Comparison of ENCODE assay signal across 8 cellular contexts in the genomic region with DNA sequence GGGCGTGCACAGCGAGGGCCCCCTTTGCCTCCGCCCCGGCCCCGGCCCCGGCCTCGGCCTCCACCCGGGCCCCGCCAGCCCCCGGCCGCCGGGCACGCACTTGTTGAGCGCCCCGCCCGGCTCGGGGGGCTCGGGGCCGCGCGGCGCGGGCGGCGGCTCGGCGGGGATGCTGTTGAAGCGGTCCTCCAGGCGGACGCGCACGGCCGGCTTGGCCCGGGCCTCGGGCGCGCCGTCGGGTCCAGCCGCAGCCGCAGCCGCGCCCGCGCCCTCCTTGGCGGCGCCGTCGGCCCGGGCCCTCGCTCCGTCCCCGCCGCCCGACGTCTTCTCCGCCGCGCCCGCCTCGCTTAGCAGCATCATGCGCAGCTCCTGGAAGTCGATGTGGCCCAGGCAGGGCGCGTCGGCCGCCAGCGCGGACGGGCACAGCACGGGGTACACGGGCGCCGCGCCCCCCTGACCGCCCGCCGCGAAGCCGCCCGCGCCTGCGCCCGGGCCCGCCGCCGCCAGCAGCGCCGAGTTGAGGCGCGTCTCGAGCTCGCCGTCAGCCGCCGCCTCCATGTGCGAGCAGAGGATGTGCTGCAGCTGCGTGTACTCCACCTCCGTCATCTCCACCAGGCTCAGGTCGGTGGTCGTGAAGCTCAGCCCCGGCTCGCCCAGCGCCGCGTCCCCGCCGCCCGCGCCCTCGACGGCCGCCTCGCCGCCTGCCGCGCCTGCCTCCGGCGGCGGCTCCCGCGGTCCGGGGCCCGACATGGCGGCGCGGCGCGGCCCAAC.
DNase-seq lines count a peak whose midpoint lies in the region; TF ChIP-seq lines count a peak whose summit lies in the region.

No MANE protein-coding gene starts in this region.

- peak; percentile 43 for DNase-seq in HEK293T (ENCODE audit: extremely low spot score)
- peak; percentile 60 for DNase-seq in activated naive CD4-positive, alpha-beta T cell treated with anti-CD3 and anti-CD28 coated beads, Interleukin-2, amount 10 ng/mL, durations not matched to agents 7 days and 5 days
- DNase-seq in stimulated activated CD8-positive, alpha-beta memory T cell treated with anti-CD3 and anti-CD28 coated beads, Interleukin-4, amount 100 ng/mL, for 48 hours, result peak; percentile 46
- no peak for DNase-seq in DMS79 (lab: John Stamatoyannopoulos, UW)
- no peak for DNase-seq in KG1 (lab: John Stamatoyannopoulos, UW)

- H3F3A ChIP-seq in OCI-LY1 (ENCODE audit: insufficient read depth, low read length), result no peaks in the 10 kb centered on the region

- CTCF ChIA-PET in HEK293T (lab: Yijun Ruan, JAX), result interaction anchor here (2.7 kb wide), 1 partner anchor 14 kb away, joined by 7 read pairs; no protein-coding TSS in a partner anchor
- CTCF ChIA-PET in activated naive CD4-positive, alpha-beta T cell treated with anti-CD3 and anti-CD28 coated beads, Interleukin-2, amount 10 ng/mL, durations not matched to agents 7 days and 5 days (lab: Charles Lee), result interaction anchor here (0.7 to 1.0 kb wide), 2 partner anchors 89 to 148 kb away, joined by 3 read pairs; no protein-coding TSS in a partner anchor

- peaks cover 5% of the 10 kb centered on the region for H3K79me2 ChIP-seq in OCI-LY1 (ENCODE audit: insufficient read depth, low read length)

- no peaks in the 10 kb centered on the region for H4K20me1 ChIP-seq in OCI-LY1 (ENCODE audit: insufficient read depth, low read length)

- peaks cover 28% of the 10 kb centered on the region for H3K36me3 ChIP-seq in OCI-LY1 (ENCODE audit: insufficient read depth, low read length)

- H3K4me2 ChIP-seq in OCI-LY1 (ENCODE audit: low read length), result peak overlapping the region; percentile 78

- no peaks in the 10 kb centered on the region for H3K9me2 ChIP-seq in OCI-LY1 (ENCODE audit: low read depth, low read length)

- no peaks in the 10 kb centered on the region for H3K9me3 ChIP-seq in OCI-LY1 (ENCODE audit: low read length)
- no peaks in the 10 kb centered on the region for H3K9me3 ChIP-seq in iPS-18c (ENCODE audit: control insufficient read depth, insufficient read depth, low read length)

- no peaks in the 10 kb centered on the region for H3K9me3 Mint-ChIP-seq in activated naive CD4-positive, alpha-beta T cell treated with anti-CD3 and anti-CD28 coated beads, Interleukin-2, amount 10 ng/mL, durations not matched to agents 7 days and 5 days

- H3K27ac Mint-ChIP-seq in activated naive CD4-positive, alpha-beta T cell treated with anti-CD3 and anti-CD28 coated beads, Interleukin-2, amount 10 ng/mL, durations not matched to agents 7 days and 5 days, result no peak overlapping the region

- no peak for TF ChIP-seq CTCF in GM12875 (IDR thresholded peaks at IDR 0.05; ENCODE audit: borderline replicate concordance, insufficient read depth, low read depth, low read length)
- TF ChIP-seq CTCF in OCI-LY1 (IDR thresholded peaks at IDR 0.05; ENCODE audit: low read length), result no peak

- H3K4me3 ChIP-seq in GM12875 (ENCODE audit: low read depth, low read length) (peak overlapping the region; percentile 41), OCI-LY1 (ENCODE audit: low read depth, low read length, poor library complexity, severe bottlenecking) (peak overlapping the region; percentile 69), iPS-18c (ENCODE audit: insufficient read depth, low read depth, low read length) (peak overlapping the region; percentile 57)

- peak overlapping the region; percentile 60 for H3K4me3 Mint-ChIP-seq in activated naive CD4-positive, alpha-beta T cell treated with anti-CD3 and anti-CD28 coated beads, Interleukin-2, amount 10 ng/mL, durations not matched to agents 7 days and 5 days

- H3K4me1 ChIP-seq in OCI-LY1 (ENCODE audit: insufficient read depth, low read length, severe bottlenecking), result peaks cover 26% of the 10 kb centered on the region

- H3K4me1 Mint-ChIP-seq in activated naive CD4-positive, alpha-beta T cell treated with anti-CD3 and anti-CD28 coated beads, Interleukin-2, amount 10 ng/mL, durations not matched to agents 7 days and 5 days, result peaks cover 26% of the 10 kb centered on the region

- H3K27me3 ChIP-seq in OCI-LY1 (ENCODE audit: insufficient read depth, low read length), result no peaks in the 10 kb centered on the region; the same call in 1 of the 2 replicates

- H2AFZ ChIP-seq in OCI-LY1 (ENCODE audit: low read length), result no peak overlapping the region

- H3K9ac ChIP-seq in OCI-LY1 (ENCODE audit: low read length), result peak overlapping the region; percentile 69

- no peak overlapping the region for H3K27ac ChIP-seq in OCI-LY1 (ENCODE audit: low read depth, low read length, poor library complexity, severe bottlenecking)

- POLR2A ChIA-PET in HEK293T (lab: Yijun Ruan, JAX), result interaction anchor here (0.6 to 2.1 kb wide), 8 partner anchors 12 to 77 kb away, joined by 3 to 13 read pairs (median 3); partner anchors contain the start of gene GID8

- H3K36me3 Mint-ChIP-seq in activated naive CD4-positive, alpha-beta T cell treated with anti-CD3 and anti-CD28 coated beads, Interleukin-2, amount 10 ng/mL, durations not matched to agents 7 days and 5 days, result peaks cover 11% of the 10 kb centered on the region

- peaks cover 31% of the 10 kb centered on the region for H3K27me3 Mint-ChIP-seq in activated naive CD4-positive, alpha-beta T cell treated with anti-CD3 and anti-CD28 coated beads, Interleukin-2, amount 10 ng/mL, durations not matched to agents 7 days and 5 days

TF ChIP-seq in HEK293T, 16 proteins besides CTCF, POLR2A, EP300 and RAD21:
- no peak for TF ChIP-seq FOXA1 (IDR thresholded peaks at IDR 0.05)
- no peak for TF ChIP-seq TARDBP (IDR thresholded peaks at IDR 0.05)
- TF ChIP-seq HDGF (IDR thresholded peaks at IDR 0.05; ENCODE audit: borderline replicate concordance), result no peak
- no peak for TF ChIP-seq ZNF384 (IDR thresholded peaks at IDR 0.05)
- no peak for TF ChIP-seq NFRKB (IDR thresholded peaks at IDR 0.05)
- TF ChIP-seq SP1 (IDR thresholded peaks at IDR 0.05), result no peak
- no peak for TF ChIP-seq LEF1 (IDR thresholded peaks at IDR 0.05; ENCODE audit: borderline replicate concordance)
- TF ChIP-seq ARNT (IDR thresholded peaks at IDR 0.05), result 0 out of 2 replicates have a peak, but pooled peaks have one; percentile 2

Comparison
In these comparisons a context has a peak if more than half of its experiments do, and no peak if none do; other contexts are left out.
1. DNase-seq: peak in HEK293T (single experiment), activated naive CD4-positive, alpha-beta T cell treated with anti-CD3 and anti-CD28 coated beads, Interleukin-2, amount 10 ng/mL, durations not matched to agents 7 days and 5 days (single experiment) and stimulated activated CD8-positive, alpha-beta memory T cell treated with anti-CD3 and anti-CD28 coated beads, Interleukin-4, amount 100 ng/mL, for 48 hours (single experiment); none in DMS79 (single experiment) and KG1 (single experiment).
2. Peak in every context shown above with its lines, with median percentiles within 50 percentile points of each other: H3K4me3 ChIP-seq.